8 cellular contexts compared by ENCODE assay signal in the genomic region with DNA sequence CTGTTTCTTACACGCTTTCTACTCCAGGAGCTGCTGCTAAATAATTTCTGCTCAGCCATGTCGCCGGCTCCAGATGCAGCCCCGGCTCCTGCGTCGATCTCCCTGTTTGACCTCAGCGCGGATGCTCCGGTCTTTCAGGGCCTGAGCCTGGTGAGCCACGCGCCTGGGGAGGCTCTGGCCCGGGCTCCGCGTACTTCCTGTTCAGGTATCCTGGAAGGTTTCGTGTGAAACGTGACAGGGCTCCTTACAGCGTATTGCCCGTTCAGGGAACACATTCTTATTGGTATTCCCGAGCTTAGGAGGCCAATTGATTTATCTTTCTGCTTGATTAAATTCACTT. TPM values are rescaled to one million over a fixed set of nuclear protein-coding genes. Genes with fewer than 3 reads are reported as not detected.
DNase-seq lines count a peak whose midpoint lies in the region; ATAC-seq, FAIRE-seq and TF ChIP-seq lines count a peak whose summit lies in the region.

No MANE protein-coding gene starts in this region.

- FAIRE-seq in A549 (lab: Jason Lieb, UNC), result no peak
- no peak for FAIRE-seq in GM12891 (lab: Jason Lieb, UNC)

- TF ChIP-seq POLR2A in A549 (IDR thresholded peaks at IDR 0.05; ENCODE audit: low read length) (no peak), GM18505 (IDR thresholded peaks at IDR 0.05; ENCODE audit: borderline replicate concordance, extremely low read depth, insufficient read depth, insufficient read length) (no peak), GM12891 (IDR thresholded peaks at IDR 0.05; ENCODE audit: low read depth, low read length) (no peak)

- 2% methylated on average over 13 of the region's 19 CpGs for WGBS in A549 (ENCODE audit: missing lambda C conversion rate)

- no peak for DNase-seq in A549 (ENCODE audit: low read depth in 1 of 2, low spot score in 1 of 2)
- peak; percentile 53 for DNase-seq in MG63
- peak; percentile 46 for DNase-seq in activated T-helper 1 cell treated with anti-CD3 and anti-CD28 coated beads, Interleukin-12 subunit alpha, Interleukin-12 subunit beta, Interleukin-2, Interleukin-4 antibody, amounts not matched to agents 30 ng/mL and 10 ng/mL and 1 ng/mL, durations not matched to agents 14 hours and 24 hours and 36 hours (ENCODE audit: low spot score)
- DNase-seq in foreskin keratinocyte, result no peak
- no peak for DNase-seq in GM12891 (ENCODE audit: insufficient read length, low spot score)
- DNase-seq in NCI-H1930 (lab: John Stamatoyannopoulos, UW), result no peak

- no peaks in the 10 kb centered on the region for H3K27me3 ChIP-seq in MG63
- H3K27me3 ChIP-seq in foreskin keratinocyte, result no peaks in the 10 kb centered on the region
- no peaks in the 10 kb centered on the region for H3K27me3 ChIP-seq in neuron (ENCODE audit: insufficient read depth, low read length)

- H3K4me1 Mint-ChIP-seq in activated T-helper 1 cell treated with anti-CD3 and anti-CD28 coated beads, Interleukin-12 subunit alpha, Interleukin-12 subunit beta, Interleukin-2, Interleukin-4 antibody, amounts not matched to agents 30 ng/mL and 10 ng/mL and 1 ng/mL, durations not matched to agents 14 hours and 24 hours and 36 hours (ENCODE audit: low read depth), result peaks cover 51% of the 10 kb centered on the region

- intact Hi-C loops in activated T-helper 1 cell treated with anti-CD3 and anti-CD28 coated beads, Interleukin-12 subunit alpha, Interleukin-12 subunit beta, Interleukin-2, Interleukin-4 antibody, amounts not matched to agents 30 ng/mL and 10 ng/mL and 1 ng/mL, durations not matched to agents 14 hours and 24 hours and 36 hours (cut with micrococcal nuclease), result no loop called here

- peaks cover 19% of the 10 kb centered on the region for H3K4me1 ChIP-seq in A549
- H3K4me1 ChIP-seq in foreskin keratinocyte, result no peaks in the 10 kb centered on the region
- H3K4me1 ChIP-seq in neuron (ENCODE audit: insufficient read depth, low read length), result peaks cover 18% of the 10 kb centered on the region

- no peaks in the 10 kb centered on the region for H3K9me3 Mint-ChIP-seq in activated T-helper 1 cell treated with anti-CD3 and anti-CD28 coated beads, Interleukin-12 subunit alpha, Interleukin-12 subunit beta, Interleukin-2, Interleukin-4 antibody, amounts not matched to agents 30 ng/mL and 10 ng/mL and 1 ng/mL, durations not matched to agents 14 hours and 24 hours and 36 hours

- POLR2A ChIA-PET in A549 (lab: Yijun Ruan, JAX), result interaction anchor here (1.0 to 2.6 kb wide), 7 partner anchors 9 to 65 kb away, joined by 3 to 19 read pairs (median 10); partner anchors contain the start of genes GLB1L and STK16

- H2AFZ ChIP-seq in neuron (ENCODE audit: low read depth, low read length), result peak overlapping the region; percentile 30

- H3K4me3 ChIP-seq in A549 (peak overlapping the region; percentile 85), MG63 (peak overlapping the region; percentile 74), neuron (ENCODE audit: low read length) (peak overlapping the region; percentile 60)

- H3K27me3 Mint-ChIP-seq in activated T-helper 1 cell treated with anti-CD3 and anti-CD28 coated beads, Interleukin-12 subunit alpha, Interleukin-12 subunit beta, Interleukin-2, Interleukin-4 antibody, amounts not matched to agents 30 ng/mL and 10 ng/mL and 1 ng/mL, durations not matched to agents 14 hours and 24 hours and 36 hours (ENCODE audit: insufficient read depth), result no peaks in the 10 kb centered on the region

- H3K4me3 Mint-ChIP-seq in activated T-helper 1 cell treated with anti-CD3 and anti-CD28 coated beads, Interleukin-12 subunit alpha, Interleukin-12 subunit beta, Interleukin-2, Interleukin-4 antibody, amounts not matched to agents 30 ng/mL and 10 ng/mL and 1 ng/mL, durations not matched to agents 14 hours and 24 hours and 36 hours, result peak overlapping the region; percentile 97

- peak; percentile 44 to 51 for ATAC-seq in A549
- peak; percentile 8 for ATAC-seq in GM18505 (IDR thresholded peaks at IDR 0.05; ENCODE audit: unreplicated experiment)
- peak; percentile 42 for ATAC-seq in foreskin keratinocyte

- TF ChIP-seq EP300 in A549 (IDR thresholded peaks at IDR 0.05), result no peak

- H3K36me3 ChIP-seq in MG63 (peaks cover 48% of the 10 kb centered on the region), neuron (ENCODE audit: insufficient read depth, low read length) (peaks cover 34% of the 10 kb centered on the region)

- TF ChIP-seq CTCF in A549 (IDR thresholded peaks at IDR 0.05) (no peak), foreskin keratinocyte (conservative IDR thresholded peaks at IDR 0.05) (no peak)

- H3K9me3 ChIP-seq in A549 (no peaks in the 10 kb centered on the region), MG63 (no peaks in the 10 kb centered on the region), neuron (ENCODE audit: low read length) (no peaks in the 10 kb centered on the region)

- peaks cover 41% of the 10 kb centered on the region for H3K36me3 Mint-ChIP-seq in activated T-helper 1 cell treated with anti-CD3 and anti-CD28 coated beads, Interleukin-12 subunit alpha, Interleukin-12 subunit beta, Interleukin-2, Interleukin-4 antibody, amounts not matched to agents 30 ng/mL and 10 ng/mL and 1 ng/mL, durations not matched to agents 14 hours and 24 hours and 36 hours (ENCODE audit: low read depth)

- TF ChIP-seq RAD21 in A549 (conservative IDR thresholded peaks at IDR 0.05 in 1 of 2, IDR thresholded peaks at IDR 0.05 in 1 of 2), result no peak

- H3K4me2 ChIP-seq in A549, result peak overlapping the region; percentile 91

- CTCF ChIA-PET in A549 (lab: Yijun Ruan, JAX), result interaction anchor here (0.7 to 9.4 kb wide), 13 partner anchors 9 to 378 kb away, joined by 3 to 86 read pairs (median 4); partner anchors contain the start of genes DNAJB2 and TUBA4A

- peak overlapping the region; percentile 99 for H3K27ac Mint-ChIP-seq in activated T-helper 1 cell treated with anti-CD3 and anti-CD28 coated beads, Interleukin-12 subunit alpha, Interleukin-12 subunit beta, Interleukin-2, Interleukin-4 antibody, amounts not matched to agents 30 ng/mL and 10 ng/mL and 1 ng/mL, durations not matched to agents 14 hours and 24 hours and 36 hours

- H3K27ac ChIP-seq in A549 (peak overlapping the region; percentile 81 to 95), foreskin keratinocyte (peak overlapping the region; percentile 71)

RNA-seq across cellular contexts. Expression of gene ANKZF1, which starts 0.6 kb away (rescaled TPM):
- polyA plus RNA-seq in A549 (2011; rRNA removed) (29.5 and 30.3 TPM in 2 replicates), A549 (2017; fragmentation: RNase III; extraction: RNeasy Plus Mini Kit Qiagen cat#74134 plus additional on column Dnase treatment) (17.7 to 25.1 TPM (median 23.2 TPM) in 3 replicates), foreskin keratinocyte (19.5 and 20.0 TPM in 2 replicates)
- polyA plus RNA-seq in A549 (2012; cell fraction: cytosol; rRNA removed), result 12.3 and 14.2 TPM in 2 replicates
- 67.6 and 87.1 TPM in 2 replicates for polyA plus RNA-seq in A549 (2012; cell fraction: nucleus; rRNA removed)
- 25.2 and 26.1 TPM in 2 replicates for polyA minus RNA-seq in A549 (2011; rRNA and poly(A)+ RNA removed)
- total RNA-seq in MG63 (2014; rRNA removed; shearing (Covaris generic); ENCODE audit: low replicate concordance), result 21.3 and 23.4 TPM in 2 replicates
- 112 and 117 TPM in 2 replicates for total RNA-seq in activated T-helper 1 cell treated with anti-CD3 and anti-CD28 coated beads, Interleukin-12 subunit alpha, Interleukin-12 subunit beta, Interleukin-2, Interleukin-4 antibody, amounts not matched to agents 30 ng/mL and 10 ng/mL and 1 ng/mL, durations not matched to agents 14 hours and 24 hours and 36 hours
- total RNA-seq in foreskin keratinocyte, result 26.6 and 27.0 TPM in 2 replicates
- 55.5 TPM for polyA plus RNA-seq in GM12891 (2012; ENCODE audit: low read depth, missing spikeins)

RNA-seq across cellular contexts. Expression of gene ATG9A, which starts 0.7 kb away (rescaled TPM):
- polyA plus RNA-seq in A549 (2011; rRNA removed) (75.2 and 115 TPM in 2 replicates), A549 (2017; fragmentation: RNase III; extraction: RNeasy Plus Mini Kit Qiagen cat#74134 plus additional on column Dnase treatment) (34.6 to 41.9 TPM (median 39.2 TPM) in 3 replicates), foreskin keratinocyte (24.8 and 25.0 TPM in 2 replicates)
- 41.6 and 59.7 TPM in 2 replicates for polyA plus RNA-seq in A549 (2012; cell fraction: cytosol; rRNA removed)
- 86.1 and 103 TPM in 2 replicates for polyA plus RNA-seq in A549 (2012; cell fraction: nucleus; rRNA removed)
- polyA minus RNA-seq in A549 (2011; rRNA and poly(A)+ RNA removed), result 132 and 145 TPM in 2 replicates
- 74.5 and 90.6 TPM in 2 replicates for total RNA-seq in MG63 (2014; rRNA removed; shearing (Covaris generic); ENCODE audit: low replicate concordance)
- 55.3 and 57.0 TPM in 2 replicates for total RNA-seq in activated T-helper 1 cell treated with anti-CD3 and anti-CD28 coated beads, Interleukin-12 subunit alpha, Interleukin-12 subunit beta, Interleukin-2, Interleukin-4 antibody, amounts not matched to agents 30 ng/mL and 10 ng/mL and 1 ng/mL, durations not matched to agents 14 hours and 24 hours and 36 hours
- total RNA-seq in foreskin keratinocyte, result 32.3 and 39.2 TPM in 2 replicates
- 14.9 TPM for polyA plus RNA-seq in GM12891 (2012; ENCODE audit: low read depth, missing spikeins)

RNA-seq across cellular contexts. Expression of gene ABCB6, which starts 11.4 kb away (rescaled TPM):
- polyA plus RNA-seq in A549 (2011; rRNA removed), result 62.5 and 71.0 TPM in 2 replicates
- polyA plus RNA-seq in A549 (2012; cell fraction: cytosol; rRNA removed), result 61.8 and 63.4 TPM in 2 replicates
- 239 and 255 TPM in 2 replicates for polyA plus RNA-seq in A549 (2012; cell fraction: nucleus; rRNA removed)
- 48.8 to 55.0 TPM (median 51.3 TPM) in 3 replicates for polyA plus RNA-seq in A549 (2017; fragmentation: RNase III; extraction: RNeasy Plus Mini Kit Qiagen cat#74134 plus additional on column Dnase treatment)
- polyA minus RNA-seq in A549 (2011; rRNA and poly(A)+ RNA removed), result 120 and 146 TPM in 2 replicates
- 15.5 and 31.7 TPM in 2 replicates for total RNA-seq in MG63 (2014; rRNA removed; shearing (Covaris generic); ENCODE audit: low replicate concordance)
- total RNA-seq in activated T-helper 1 cell treated with anti-CD3 and anti-CD28 coated beads, Interleukin-12 subunit alpha, Interleukin-12 subunit beta, Interleukin-2, Interleukin-4 antibody, amounts not matched to agents 30 ng/mL and 10 ng/mL and 1 ng/mL, durations not matched to agents 14 hours and 24 hours and 36 hours, result 31.9 and 32.9 TPM in 2 replicates
- 9.5 and 11.4 TPM in 2 replicates for total RNA-seq in foreskin keratinocyte
- polyA plus RNA-seq in foreskin keratinocyte, result 11.5 and 14.8 TPM in 2 replicates
- 17.4 TPM for polyA plus RNA-seq in GM12891 (2012; ENCODE audit: low read depth, missing spikeins)

RNA-seq across cellular contexts. Expression of gene GLB1L, which starts 15.1 kb away (rescaled TPM):
- 8.7 and 10.0 TPM in 2 replicates for polyA plus RNA-seq in A549 (2011; rRNA removed)
- 6.2 and 6.5 TPM in 2 replicates for polyA plus RNA-seq in A549 (2012; cell fraction: cytosol; rRNA removed)
- 10.5 and 12.2 TPM in 2 replicates for polyA plus RNA-seq in A549 (2012; cell fraction: nucleus; rRNA removed)
- 5.8 to 8.0 TPM (median 5.9 TPM) in 3 replicates for polyA plus RNA-seq in A549 (2017; fragmentation: RNase III; extraction: RNeasy Plus Mini Kit Qiagen cat#74134 plus additional on column Dnase treatment)
- polyA minus RNA-seq in A549 (2011; rRNA and poly(A)+ RNA removed), result 7.2 and 9.3 TPM in 2 replicates
- 2.3 and 13.0 TPM in 2 replicates for total RNA-seq in MG63 (2014; rRNA removed; shearing (Covaris generic); ENCODE audit: low replicate concordance)
- total RNA-seq in activated T-helper 1 cell treated with anti-CD3 and anti-CD28 coated beads, Interleukin-12 subunit alpha, Interleukin-12 subunit beta, Interleukin-2, Interleukin-4 antibody, amounts not matched to agents 30 ng/mL and 10 ng/mL and 1 ng/mL, durations not matched to agents 14 hours and 24 hours and 36 hours, result 4.6 and 4.9 TPM in 2 replicates
- total RNA-seq in foreskin keratinocyte, result 5.0 and 6.8 TPM in 2 replicates
- 4.0 and 5.5 TPM in 2 replicates for polyA plus RNA-seq in foreskin keratinocyte
- 2.2 TPM for polyA plus RNA-seq in GM12891 (2012; ENCODE audit: low read depth, missing spikeins)

RNA-seq across cellular contexts. Expression of gene STK16, which starts 15.1 kb away (rescaled TPM):
- polyA plus RNA-seq in A549 (2011; rRNA removed) (43.3 and 53.0 TPM in 2 replicates), A549 (2017; fragmentation: RNase III; extraction: RNeasy Plus Mini Kit Qiagen cat#74134 plus additional on column Dnase treatment) (36.9 to 40.4 TPM (median 37.0 TPM) in 3 replicates), foreskin keratinocyte (42.6 and 46.4 TPM in 2 replicates)
- polyA plus RNA-seq in A549 (2012; cell fraction: cytosol; rRNA removed), result 44.5 and 50.2 TPM in 2 replicates
- polyA plus RNA-seq in A549 (2012; cell fraction: nucleus; rRNA removed), result 41.5 and 54.5 TPM in 2 replicates
- 76.4 and 80.4 TPM in 2 replicates for polyA minus RNA-seq in A549 (2011; rRNA and poly(A)+ RNA removed)
- 14.4 and 26.0 TPM in 2 replicates for total RNA-seq in MG63 (2014; rRNA removed; shearing (Covaris generic); ENCODE audit: low replicate concordance)
- total RNA-seq in activated T-helper 1 cell treated with anti-CD3 and anti-CD28 coated beads, Interleukin-12 subunit alpha, Interleukin-12 subunit beta, Interleukin-2, Interleukin-4 antibody, amounts not matched to agents 30 ng/mL and 10 ng/mL and 1 ng/mL, durations not matched to agents 14 hours and 24 hours and 36 hours, result 30.1 and 30.6 TPM in 2 replicates
- 35.1 and 36.5 TPM in 2 replicates for total RNA-seq in foreskin keratinocyte
- polyA plus RNA-seq in GM12891 (2012; ENCODE audit: low read depth, missing spikeins), result 31.0 TPM

Comparison
In these comparisons a context has a peak if more than half of its experiments do, and no peak if none do; other contexts are left out.
1. DNase-seq: peak in MG63 (single experiment) and activated T-helper 1 cell treated with anti-CD3 and anti-CD28 coated beads, Interleukin-12 subunit alpha, Interleukin-12 subunit beta, Interleukin-2, Interleukin-4 antibody, amounts not matched to agents 30 ng/mL and 10 ng/mL and 1 ng/mL, durations not matched to agents 14 hours and 24 hours and 36 hours (single experiment); none in A549 (0 of 2), foreskin keratinocyte (0 of 2), GM12891 (single experiment) and NCI-H1930 (0 of 2).
2. Peak in every context shown above with its lines, with median percentiles within 50 percentile points of each other: ATAC-seq and H3K4me3 ChIP-seq.